Comparison of ENCODE assay signal across 13 cellular contexts in the genomic region with DNA sequence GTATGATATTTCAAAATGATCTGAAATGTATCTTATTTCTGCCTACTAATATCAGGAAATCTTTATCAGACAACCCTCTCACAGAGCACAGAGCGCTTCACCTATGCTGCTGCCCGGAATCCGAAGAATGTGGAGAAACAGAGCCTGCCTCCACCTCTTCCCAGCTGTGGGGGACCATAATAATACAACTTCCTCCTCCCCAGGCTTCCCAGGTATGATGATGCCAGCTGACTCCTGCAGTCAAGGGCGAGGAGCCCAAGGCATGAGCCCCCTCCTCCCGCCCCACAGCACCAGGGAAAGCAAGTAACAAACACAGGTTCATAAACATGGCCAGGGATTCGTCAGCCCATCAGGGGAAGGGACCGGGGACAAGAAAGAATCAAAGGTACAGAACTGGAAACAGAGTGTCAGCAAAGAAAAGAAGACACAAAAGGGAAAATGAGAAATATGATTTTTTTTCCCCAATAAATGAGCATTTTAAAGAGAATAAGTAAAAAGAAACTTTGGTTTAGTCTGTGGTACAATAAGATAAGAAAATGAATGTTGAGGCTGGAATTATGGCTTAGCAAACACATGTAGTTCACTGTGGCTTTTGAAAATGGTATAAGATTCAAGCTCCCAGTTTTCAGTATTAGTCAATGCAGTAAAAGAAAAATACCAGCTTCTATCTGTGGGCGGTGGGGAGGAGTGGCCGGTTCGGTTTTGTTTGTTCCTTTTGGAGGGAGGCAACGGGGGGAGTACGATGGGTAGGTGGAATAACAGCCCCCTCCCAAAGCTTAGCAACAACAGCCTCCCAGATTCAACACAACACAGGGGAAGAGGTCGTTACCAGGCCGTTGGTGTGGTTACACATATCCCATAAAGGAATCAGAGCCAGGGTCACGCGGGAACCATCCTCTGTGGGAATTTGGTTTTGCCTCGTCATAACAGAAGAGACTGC.
DNase-seq lines count a peak whose midpoint lies in the region; ATAC-seq, FAIRE-seq and TF ChIP-seq lines count a peak whose summit lies in the region.
"Had no signal": no experiment of that assay in that cellular context is flagged by ENCODE, and none has a peak within 500 bp of the region (broad histone marks: within the 10 kb centered on the region; RNA-seq: fewer than 3 reads in every experiment).

No MANE protein-coding gene starts in this region.

- H3K4me2 ChIP-seq in H9 (ENCODE audit: insufficient read depth, insufficient read length, low read length), result no peak overlapping the region

- no peak overlapping the region for H3T11ph ChIP-seq in H9 (ENCODE audit: low read length)

- H3K27ac ChIP-seq in H9 (ENCODE audit: insufficient read length, low read depth, low read length) (peak overlapping the region; percentile 58), endodermal cell (ENCODE audit: low read depth, low read length) (peak overlapping the region; percentile 52), pancreas (no peak overlapping the region)
- H3K27ac ChIP-seq: suprapubic skin had no signal

- no peaks in the 10 kb centered on the region for H3K9me3 ChIP-seq in H9 (ENCODE audit: control insufficient read depth, low read depth, low read length)
- H3K9me3 ChIP-seq in NT2/D1 (ENCODE audit: insufficient read depth, low read length), result no peaks in the 10 kb centered on the region
- no peaks in the 10 kb centered on the region for H3K9me3 ChIP-seq in endodermal cell (ENCODE audit: control insufficient read depth, low read length)
- H3K9me3 ChIP-seq in pancreas, result no peaks in the 10 kb centered on the region
- H3K9me3 ChIP-seq: suprapubic skin had no signal

- ATAC-seq in pancreas, result peak; percentile 43 to 67 (median 59)

- H3K18ac ChIP-seq in H9 (ENCODE audit: insufficient read length, low read depth, low read length), result peak overlapping the region; percentile 32

- H3K23ac ChIP-seq in H9 (ENCODE audit: insufficient read length, low read depth, low read length), result no peak overlapping the region

- H3K27me3 ChIP-seq in H9 (ENCODE audit: insufficient read depth, low read length) (no peaks in the 10 kb centered on the region), NT2/D1 (ENCODE audit: insufficient read depth, insufficient read length) (no peaks in the 10 kb centered on the region), endodermal cell (ENCODE audit: control insufficient read depth, insufficient read depth, low read length, poor library complexity, severe bottlenecking) (no peaks in the 10 kb centered on the region), pancreas (no peaks in the 10 kb centered on the region)
- H3K27me3 ChIP-seq: suprapubic skin had no signal

- H3K79me1 ChIP-seq in H9 (ENCODE audit: insufficient read depth, low read depth, low read length, poor library complexity, severe bottlenecking), result no peaks in the 10 kb centered on the region

- no peak for TF ChIP-seq CTCF in H9 (conservative IDR thresholded peaks at IDR 0.05)
- TF ChIP-seq CTCF in endodermal cell (conservative IDR thresholded peaks at IDR 0.05), result no peak
- no peak for TF ChIP-seq CTCF in pancreas (IDR thresholded peaks at IDR 0.05)

- H3K9ac ChIP-seq in H9 (ENCODE audit: extremely low read depth, insufficient read length, low read length) (no peak overlapping the region), NT2/D1 (ENCODE audit: insufficient read length, low read depth) (peak overlapping the region; percentile 18), endodermal cell (ENCODE audit: extremely low read depth, low read length, poor library complexity, severe bottlenecking) (no peak overlapping the region)

- H3K4me1 Mint-ChIP-seq in H9 (peaks cover 74 to 75% of the 10 kb centered on the region in 2 experiments), endodermal cell (peaks cover 44% of the 10 kb centered on the region)

- H3K36me3 Mint-ChIP-seq in H9 (ENCODE audit: insufficient read depth in 1 of 3, low read depth in 3 of 3), result peaks cover 0 to 4% (median 0%) of the 10 kb centered on the region in 3 experiments; a peak in 3 of 7 replicates
- peaks cover 6% of the 10 kb centered on the region for H3K36me3 Mint-ChIP-seq in endodermal cell (ENCODE audit: low read depth)

- no peak overlapping the region for H2BK15ac ChIP-seq in H9 (ENCODE audit: low read depth, low read length)

- no peak overlapping the region for H3K14ac ChIP-seq in H9 (ENCODE audit: insufficient read depth, low read length)

- H3K79me2 ChIP-seq in H9 (ENCODE audit: insufficient read depth, low read length), result no peaks in the 10 kb centered on the region

- no peaks in the 10 kb centered on the region for H3K36me3 ChIP-seq in NT2/D1 (ENCODE audit: insufficient read depth, insufficient read length, low read length)
- H3K36me3 ChIP-seq in endodermal cell (ENCODE audit: control insufficient read depth, insufficient read depth, low read length), result peaks cover 16% of the 10 kb centered on the region
- no peaks in the 10 kb centered on the region for H3K36me3 ChIP-seq in pancreas

- H2AK5ac ChIP-seq in H9 (ENCODE audit: insufficient read length, low read length), result no peak overlapping the region

- no peak for FAIRE-seq in pancreas (lab: Jason Lieb, UNC)
- FAIRE-seq: GM12892, HTR-8/SVneo had no signal

- H2BK5ac ChIP-seq in H9 (ENCODE audit: insufficient read length, low read length), result no peak overlapping the region

- peaks cover 16% of the 10 kb centered on the region; the same call in 1 of the 2 replicates for H3K4me1 ChIP-seq in H9 (ENCODE audit: insufficient read depth, low read length)
- H3K4me1 ChIP-seq in NT2/D1 (ENCODE audit: insufficient read depth, insufficient read length), result peaks cover 7% of the 10 kb centered on the region
- peaks cover 8% of the 10 kb centered on the region for H3K4me1 ChIP-seq in endodermal cell (ENCODE audit: control insufficient read depth, insufficient read depth, low read length)
- peaks cover 0 to 2% (median 0%) of the 10 kb centered on the region in 3 donors for H3K4me1 ChIP-seq in pancreas

- H2AFZ ChIP-seq in H9 (ENCODE audit: low read length), result no peak overlapping the region

- peak overlapping the region; percentile 21 to 61 for H3K4me3 Mint-ChIP-seq in H9
- H3K4me3 Mint-ChIP-seq in endodermal cell, result no peak overlapping the region

- H3K4me3 ChIP-seq in NT2/D1 (ENCODE audit: insufficient read length, low read depth), result no peak overlapping the region
- no peak overlapping the region for H3K4me3 ChIP-seq in endodermal cell (ENCODE audit: low read length)
- no peak overlapping the region for H3K4me3 ChIP-seq in pancreas
- H3K4me3 ChIP-seq: suprapubic skin had no signal

- DNase-seq in H9, result peak; percentile 83
- DNase-seq in NT2/D1 (ENCODE audit: low read depth, low spot score), result no peak
- DNase-seq in endodermal cell, result peak; percentile 86
- peak in 2 of 6 donors; percentile 25 to 27 for DNase-seq in pancreas
- no peak for DNase-seq in amniotic stem cell (lab: John Stamatoyannopoulos, UW)
- no peak for DNase-seq in NCI-H69 (lab: John Stamatoyannopoulos, UW)
- no peak for DNase-seq in globus pallidus (ENCODE audit: low spot score)
- DNase-seq: effector memory CD4-positive, alpha-beta T cell; hypothalamus; NCI-H1930 had no signal

- H3K4ac ChIP-seq in H9 (ENCODE audit: low read depth, low read length), result no peak overlapping the region

- H4K91ac ChIP-seq in H9 (ENCODE audit: insufficient read length, low read depth, low read length), result no peak overlapping the region

- H2BK120ac ChIP-seq in H9 (ENCODE audit: low read depth, low read length, poor library complexity, severe bottlenecking), result no peak overlapping the region

- H3K56ac ChIP-seq in H9 (ENCODE audit: insufficient read length, low read depth, low read length), result no peak overlapping the region

- no CpG with 5 or more reads among the region's 17 CpGs for WGBS in H9 (ENCODE audit: extremely low coverage, insufficient read length, low lambda C conversion rate)
- 54 to 69% methylated on average over 8 to 16 of the region's 17 CpGs for WGBS in endodermal cell (ENCODE audit: insufficient coverage in 1 of 2, insufficient read length in 1 of 2), 2 experiments
- WGBS in pancreas, 2 donors, result 75% methylated on average over 17 of the region's 17 CpGs

- no peak overlapping the region for H4K8ac ChIP-seq in H9 (replicated peaks; ENCODE audit: insufficient read length, low read depth, low read length)

- no peaks in the 10 kb centered on the region; the same call in 1 of the 2 replicates for H3K27me3 Mint-ChIP-seq in H9 (ENCODE audit: low read depth)
- no peaks in the 10 kb centered on the region for H3K27me3 Mint-ChIP-seq in endodermal cell (ENCODE audit: insufficient read depth)

- intact Hi-C loops in pancreas (cut with DNase I), result no loop called here

- H4K20me1 ChIP-seq in H9 (ENCODE audit: control insufficient read depth, insufficient read depth, insufficient read length), result no peaks in the 10 kb centered on the region

- H2BK20ac ChIP-seq in H9 (ENCODE audit: low read depth, low read length, poor library complexity, severe bottlenecking), result no peak overlapping the region

- no peak overlapping the region for H4K5ac ChIP-seq in H9 (ENCODE audit: insufficient read length, low read depth, low read length)

- no peaks in the 10 kb centered on the region for H3K23me2 ChIP-seq in H9 (ENCODE audit: insufficient read length, low read depth, low read length, poor library complexity, severe bottlenecking)

- peak overlapping the region; percentile 31 for H2BK12ac ChIP-seq in H9 (ENCODE audit: insufficient read length, low read depth, low read length)

- H3K27ac Mint-ChIP-seq in H9 (peak overlapping the region; percentile 90 to 92 (median 90)), endodermal cell (peak overlapping the region; percentile 56)

- H3K9me3 Mint-ChIP-seq in H9 (no peaks in the 10 kb centered on the region), endodermal cell (no peaks in the 10 kb centered on the region)

Comparison
In these comparisons a context has a peak if more than half of its experiments do, and no peak if none do; other contexts are left out.
1. DNase-seq: peak in H9 (single experiment) and endodermal cell (single experiment); none in NT2/D1 (single experiment), amniotic stem cell (single experiment), NCI-H69 (single experiment) and globus pallidus (single experiment).
2. H3K27ac ChIP-seq: peak in H9 (single experiment) and endodermal cell (single experiment); none in pancreas (0 of 4).